12 cellular contexts compared by ENCODE assay signal in genomic region chr19:4414800-4415251, GRCh38. TPM values are rescaled to one million over a fixed set of nuclear protein-coding genes. Genes with fewer than 3 reads are reported as not detected.
A peak's percentile ranks its signal among the peaks of the same experiment; 100 is the strongest.
DNase-seq lines count a peak whose midpoint lies in the region; ATAC-seq and TF ChIP-seq lines count a peak whose summit lies in the region.
"Had no signal": no experiment of that assay in that cellular context is flagged by ENCODE, and none has a peak within 500 bp of the region (broad histone marks: within the 10 kb centered on the region; RNA-seq: fewer than 3 reads in every experiment).

No MANE protein-coding gene starts in this region.

- intact Hi-C loops in Caco-2 (cut with micrococcal nuclease; ENCODE audit: unreplicated experiment), result no loop called here

- no peak overlapping the region for H3K4me3 Mint-ChIP-seq in Caco-2 (ENCODE audit: unreplicated experiment)
- H3K4me3 Mint-ChIP-seq: activated T-cell treated with anti-CD3 and anti-CD28 coated beads, Interleukin-2, amount 50 U/mL, for 24 hours; naive B cell had no signal

- peaks cover 15% of the 10 kb centered on the region for H3K4me1 Mint-ChIP-seq in Caco-2 (ENCODE audit: low read depth, unreplicated experiment)

- TF ChIP-seq CTCF in Caco-2 (IDR thresholded peaks at IDR 0.05; ENCODE audit: insufficient read depth in 1 of 2, low read depth in 1 of 2, low read length in 1 of 2, severe bottlenecking in 1 of 2, unreplicated experiment in 1 of 2) (no peak), omental fat pad (IDR thresholded peaks at IDR 0.05) (no peak)

- peak; percentile 45 for ATAC-seq in omental fat pad (ENCODE audit: low FRiP score)
- no peak for ATAC-seq in GM19328 (IDR thresholded peaks at IDR 0.05; ENCODE audit: unreplicated experiment)
- ATAC-seq in GM18907 (IDR thresholded peaks at IDR 0.05; ENCODE audit: unreplicated experiment), result no peak
- no peak for ATAC-seq in HG02571 (IDR thresholded peaks at IDR 0.05; ENCODE audit: unreplicated experiment)

- no peak overlapping the region for H3K4me3 ChIP-seq in Caco-2 (ENCODE audit: low read depth, low read length)

- POLR2A ChIA-PET in Caco-2 (lab: Charles Lee), result interaction anchor here (1.7 kb wide), 1 partner anchor 57 kb away, joined by 4 read pairs; the partner anchor contains the start of gene HDGFL2

- H3K9me3 Mint-ChIP-seq in Caco-2 (ENCODE audit: unreplicated experiment), result no peaks in the 10 kb centered on the region
- H3K9me3 Mint-ChIP-seq: activated T-cell treated with anti-CD3 and anti-CD28 coated beads, Interleukin-2, amount 50 U/mL, for 24 hours; naive B cell had no signal

- H3K27ac Mint-ChIP-seq in Caco-2 (ENCODE audit: unreplicated experiment), result peak overlapping the region; percentile 11
- H3K27ac Mint-ChIP-seq: activated T-cell treated with anti-CD3 and anti-CD28 coated beads, Interleukin-2, amount 50 U/mL, for 24 hours had no signal

- peaks cover 23% of the 10 kb centered on the region for H3K4me1 ChIP-seq in Caco-2

- CTCF ChIA-PET in Caco-2 (lab: Charles Lee), result interaction anchor here (1.0 kb wide), 1 partner anchor 12 kb away, joined by 3 read pairs; the partner anchor contains the start of gene CHAF1A

- H3K9me3 ChIP-seq in Caco-2, result no peaks in the 10 kb centered on the region

- no peaks in the 10 kb centered on the region; the same call in 1 of the 2 replicates for H3K36me3 ChIP-seq in Caco-2 (ENCODE audit: control insufficient read depth, insufficient read depth, low read length)

- no peak for DNase-seq in Caco-2
- DNase-seq in NCI-H82 treated with DMSO at 0.1 percent for 48 hours (lab: John Stamatoyannopoulos, UW; ENCODE audit: unreplicated experiment), result peak; percentile 60
- DNase-seq in fibroblast of peridontal ligament (ENCODE audit: extremely low read depth), result peak; percentile 71
- no peak for DNase-seq in omental fat pad (ENCODE audit: low spot score)
- no peak for DNase-seq in epidermal melanocyte (ENCODE audit: insufficient read length, low spot score)
- DNase-seq: activated T-cell treated with anti-CD3 and anti-CD28 coated beads, Interleukin-2, amount 50 U/mL, for 24 hours; KBM-7; naive B cell; NCI-H1436 had no signal

- H3K27me3 Mint-ChIP-seq in Caco-2 (ENCODE audit: insufficient read depth, unreplicated experiment), result no peaks in the 10 kb centered on the region
- H3K27me3 Mint-ChIP-seq: activated T-cell treated with anti-CD3 and anti-CD28 coated beads, Interleukin-2, amount 50 U/mL, for 24 hours; naive B cell had no signal

- peaks cover 89% of the 10 kb centered on the region for H3K36me3 Mint-ChIP-seq in Caco-2 (ENCODE audit: insufficient read depth, unreplicated experiment)
- H3K36me3 Mint-ChIP-seq: naive B cell had no signal

- BruUV-seq in Caco-2 (replicated peaks; lab: Mats Ljungman, UMichigan), result no TSS peak

- H3K27me3 ChIP-seq in Caco-2 (replicated peaks; ENCODE audit: control insufficient read depth, insufficient read depth, low read length), result no peaks in the 10 kb centered on the region

RNA-seq across cellular contexts. Expression of gene CHAF1A, which starts 12.4 kb away (rescaled TPM):
- total RNA-seq in Caco-2 (2022) (53.9 and 63.1 TPM in 2 replicates), omental fat pad (1 to 10 TPM; 3.9 to 6.5 (median 4.1) TPM)

RNA-seq across cellular contexts. Expression of gene SH3GL1, which starts 14.5 kb away (rescaled TPM):
- total RNA-seq in Caco-2 (2022) (91.3 and 91.5 TPM in 2 replicates), omental fat pad (10 to 100 TPM; 38.0 to 54.9 (median 48.2) TPM)

RNA-seq across cellular contexts. Expression of gene UBXN6, which starts 42.8 kb away (rescaled TPM):
- total RNA-seq in Caco-2 (2022) (42.1 and 42.9 TPM in 2 replicates), omental fat pad (100 to 1,000 TPM in 2 of 4 donors, 10 to 100 TPM in 2; 62.7 to 128 (median 88.6) TPM)

RNA-seq across cellular contexts. Expression of gene HDGFL2, which starts 57.3 kb away (rescaled TPM):
- total RNA-seq in Caco-2 (2022) (65.7 and 70.8 TPM in 2 replicates), omental fat pad (10 to 100 TPM; 17.3 to 40.8 (median 25.2) TPM)

Comparison
In these comparisons a context has a peak if more than half of its experiments do, and no peak if none do; other contexts are left out.
1. DNase-seq: peak in NCI-H82 treated with DMSO at 0.1 percent for 48 hours (single experiment) and fibroblast of peridontal ligament (single experiment); none in Caco-2 (0 of 2), omental fat pad (single experiment) and epidermal melanocyte (single experiment).